1 cellular context compared by ENCODE assay signal in the genomic region with DNA sequence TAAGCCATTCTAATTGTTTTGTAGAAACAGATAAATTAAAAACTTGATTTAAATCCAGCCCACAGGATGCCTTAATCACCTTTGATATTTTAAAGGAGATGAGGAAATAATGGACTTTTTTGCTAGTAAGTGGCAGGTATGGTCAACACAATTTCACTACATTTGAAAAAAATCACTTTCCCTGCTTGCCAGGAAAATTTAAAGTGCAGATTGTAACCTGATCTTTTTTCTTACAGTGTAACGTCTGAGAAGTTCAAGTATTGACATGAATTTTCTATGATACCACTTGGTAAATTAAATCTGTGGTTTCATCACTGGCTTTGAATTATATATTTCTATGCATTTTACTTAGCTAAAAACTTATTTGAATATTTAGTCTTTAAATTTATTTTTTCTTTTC.
TF ChIP-seq lines count a peak whose summit lies in the region.

No MANE protein-coding gene starts in this region.

TF ChIP-seq in GM23338, 12 proteins besides CTCF, POLR2A, EP300 and RAD21 (continued from another document):
- TF ChIP-seq, protein P1, sequence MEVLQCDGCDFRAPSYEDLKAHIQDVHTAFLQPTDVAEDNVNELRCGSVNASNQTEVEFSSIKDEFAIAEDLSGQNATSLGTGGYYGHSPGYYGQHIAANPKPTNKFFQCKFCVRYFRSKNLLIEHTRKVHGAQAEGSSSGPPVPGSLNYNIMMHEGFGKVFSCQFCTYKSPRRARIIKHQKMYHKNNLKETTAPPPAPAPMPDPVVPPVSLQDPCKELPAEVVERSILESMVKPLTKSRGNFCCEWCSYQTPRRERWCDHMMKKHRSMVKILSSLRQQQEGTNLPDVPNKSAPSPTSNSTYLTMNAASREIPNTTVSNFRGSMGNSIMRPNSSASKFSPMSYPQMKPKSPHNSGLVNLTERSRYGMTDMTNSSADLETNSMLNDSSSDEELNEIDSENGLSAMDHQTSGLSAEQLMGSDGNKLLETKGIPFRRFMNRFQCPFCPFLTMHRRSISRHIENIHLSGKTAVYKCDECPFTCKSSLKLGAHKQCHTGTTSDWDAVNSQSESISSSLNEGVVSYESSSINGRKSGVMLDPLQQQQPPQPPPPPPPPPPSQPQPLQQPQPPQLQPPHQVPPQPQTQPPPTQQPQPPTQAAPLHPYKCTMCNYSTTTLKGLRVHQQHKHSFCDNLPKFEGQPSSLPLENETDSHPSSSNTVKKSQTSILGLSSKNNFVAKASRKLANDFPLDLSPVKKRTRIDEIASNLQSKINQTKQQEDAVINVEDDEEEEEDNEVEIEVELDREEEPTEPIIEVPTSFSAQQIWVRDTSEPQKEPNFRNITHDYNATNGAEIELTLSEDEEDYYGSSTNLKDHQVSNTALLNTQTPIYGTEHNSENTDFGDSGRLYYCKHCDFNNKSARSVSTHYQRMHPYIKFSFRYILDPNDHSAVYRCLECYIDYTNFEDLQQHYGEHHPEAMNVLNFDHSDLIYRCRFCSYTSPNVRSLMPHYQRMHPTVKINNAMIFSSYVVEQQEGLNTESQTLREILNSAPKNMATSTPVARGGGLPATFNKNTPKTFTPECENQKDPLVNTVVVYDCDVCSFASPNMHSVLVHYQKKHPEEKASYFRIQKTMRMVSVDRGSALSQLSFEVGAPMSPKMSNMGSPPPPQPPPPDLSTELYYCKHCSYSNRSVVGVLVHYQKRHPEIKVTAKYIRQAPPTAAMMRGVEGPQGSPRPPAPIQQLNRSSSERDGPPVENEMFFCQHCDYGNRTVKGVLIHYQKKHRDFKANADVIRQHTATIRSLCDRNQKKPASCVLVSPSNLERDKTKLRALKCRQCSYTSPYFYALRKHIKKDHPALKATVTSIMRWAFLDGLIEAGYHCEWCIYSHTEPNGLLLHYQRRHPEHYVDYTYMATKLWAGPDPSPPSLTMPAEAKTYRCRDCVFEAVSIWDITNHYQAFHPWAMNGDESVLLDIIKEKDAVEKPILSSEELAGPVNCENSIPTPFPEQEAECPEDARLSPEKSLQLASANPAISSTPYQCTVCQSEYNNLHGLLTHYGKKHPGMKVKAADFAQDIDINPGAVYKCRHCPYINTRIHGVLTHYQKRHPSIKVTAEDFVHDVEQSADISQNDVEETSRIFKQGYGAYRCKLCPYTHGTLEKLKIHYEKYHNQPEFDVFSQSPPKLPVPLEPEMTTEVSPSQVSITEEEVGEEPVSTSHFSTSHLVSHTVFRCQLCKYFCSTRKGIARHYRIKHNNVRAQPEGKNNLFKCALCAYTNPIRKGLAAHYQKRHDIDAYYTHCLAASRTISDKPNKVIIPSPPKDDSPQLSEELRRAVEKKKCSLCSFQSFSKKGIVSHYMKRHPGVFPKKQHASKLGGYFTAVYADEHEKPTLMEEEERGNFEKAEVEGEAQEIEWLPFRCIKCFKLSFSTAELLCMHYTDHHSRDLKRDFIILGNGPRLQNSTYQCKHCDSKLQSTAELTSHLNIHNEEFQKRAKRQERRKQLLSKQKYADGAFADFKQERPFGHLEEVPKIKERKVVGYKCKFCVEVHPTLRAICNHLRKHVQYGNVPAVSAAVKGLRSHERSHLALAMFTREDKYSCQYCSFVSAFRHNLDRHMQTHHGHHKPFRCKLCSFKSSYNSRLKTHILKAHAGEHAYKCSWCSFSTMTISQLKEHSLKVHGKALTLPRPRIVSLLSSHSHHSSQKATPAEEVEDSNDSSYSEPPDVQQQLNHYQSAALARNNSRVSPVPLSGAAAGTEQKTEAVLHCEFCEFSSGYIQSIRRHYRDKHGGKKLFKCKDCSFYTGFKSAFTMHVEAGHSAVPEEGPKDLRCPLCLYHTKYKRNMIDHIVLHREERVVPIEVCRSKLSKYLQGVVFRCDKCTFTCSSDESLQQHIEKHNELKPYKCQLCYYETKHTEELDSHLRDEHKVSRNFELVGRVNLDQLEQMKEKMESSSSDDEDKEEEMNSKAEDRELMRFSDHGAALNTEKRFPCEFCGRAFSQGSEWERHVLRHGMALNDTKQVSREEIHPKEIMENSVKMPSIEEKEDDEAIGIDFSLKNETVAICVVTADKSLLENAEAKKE (CRISPR knock-in tag; IDR thresholded peaks at IDR 0.05), result no peak
- TF ChIP-seq, protein P2, sequence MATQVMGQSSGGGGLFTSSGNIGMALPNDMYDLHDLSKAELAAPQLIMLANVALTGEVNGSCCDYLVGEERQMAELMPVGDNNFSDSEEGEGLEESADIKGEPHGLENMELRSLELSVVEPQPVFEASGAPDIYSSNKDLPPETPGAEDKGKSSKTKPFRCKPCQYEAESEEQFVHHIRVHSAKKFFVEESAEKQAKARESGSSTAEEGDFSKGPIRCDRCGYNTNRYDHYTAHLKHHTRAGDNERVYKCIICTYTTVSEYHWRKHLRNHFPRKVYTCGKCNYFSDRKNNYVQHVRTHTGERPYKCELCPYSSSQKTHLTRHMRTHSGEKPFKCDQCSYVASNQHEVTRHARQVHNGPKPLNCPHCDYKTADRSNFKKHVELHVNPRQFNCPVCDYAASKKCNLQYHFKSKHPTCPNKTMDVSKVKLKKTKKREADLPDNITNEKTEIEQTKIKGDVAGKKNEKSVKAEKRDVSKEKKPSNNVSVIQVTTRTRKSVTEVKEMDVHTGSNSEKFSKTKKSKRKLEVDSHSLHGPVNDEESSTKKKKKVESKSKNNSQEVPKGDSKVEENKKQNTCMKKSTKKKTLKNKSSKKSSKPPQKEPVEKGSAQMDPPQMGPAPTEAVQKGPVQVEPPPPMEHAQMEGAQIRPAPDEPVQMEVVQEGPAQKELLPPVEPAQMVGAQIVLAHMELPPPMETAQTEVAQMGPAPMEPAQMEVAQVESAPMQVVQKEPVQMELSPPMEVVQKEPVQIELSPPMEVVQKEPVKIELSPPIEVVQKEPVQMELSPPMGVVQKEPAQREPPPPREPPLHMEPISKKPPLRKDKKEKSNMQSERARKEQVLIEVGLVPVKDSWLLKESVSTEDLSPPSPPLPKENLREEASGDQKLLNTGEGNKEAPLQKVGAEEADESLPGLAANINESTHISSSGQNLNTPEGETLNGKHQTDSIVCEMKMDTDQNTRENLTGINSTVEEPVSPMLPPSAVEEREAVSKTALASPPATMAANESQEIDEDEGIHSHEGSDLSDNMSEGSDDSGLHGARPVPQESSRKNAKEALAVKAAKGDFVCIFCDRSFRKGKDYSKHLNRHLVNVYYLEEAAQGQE (IDR thresholded peaks at IDR 0.05; ENCODE audit: unreplicated experiment), result no peak
- no peak for TF ChIP-seq EZH2phosphoT487 (IDR thresholded peaks at IDR 0.05; ENCODE audit: unreplicated experiment)
- TF ChIP-seq, protein P3, sequence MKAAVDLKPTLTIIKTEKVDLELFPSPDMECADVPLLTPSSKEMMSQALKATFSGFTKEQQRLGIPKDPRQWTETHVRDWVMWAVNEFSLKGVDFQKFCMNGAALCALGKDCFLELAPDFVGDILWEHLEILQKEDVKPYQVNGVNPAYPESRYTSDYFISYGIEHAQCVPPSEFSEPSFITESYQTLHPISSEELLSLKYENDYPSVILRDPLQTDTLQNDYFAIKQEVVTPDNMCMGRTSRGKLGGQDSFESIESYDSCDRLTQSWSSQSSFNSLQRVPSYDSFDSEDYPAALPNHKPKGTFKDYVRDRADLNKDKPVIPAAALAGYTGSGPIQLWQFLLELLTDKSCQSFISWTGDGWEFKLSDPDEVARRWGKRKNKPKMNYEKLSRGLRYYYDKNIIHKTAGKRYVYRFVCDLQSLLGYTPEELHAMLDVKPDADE (IDR thresholded peaks at IDR 0.05), result no peak
- no peak for TF ChIP-seq NANOG (IDR thresholded peaks at IDR 0.05; ENCODE audit: borderline replicate concordance)
- no peak for TF ChIP-seq POLR2AphosphoS5 (IDR thresholded peaks at IDR 0.05; ENCODE audit: low read depth)
TF ChIP-seq in GM23338: peak in this region for 0.
